Comparison of ENCODE assay signal across 1 cellular context in the genomic region with DNA sequence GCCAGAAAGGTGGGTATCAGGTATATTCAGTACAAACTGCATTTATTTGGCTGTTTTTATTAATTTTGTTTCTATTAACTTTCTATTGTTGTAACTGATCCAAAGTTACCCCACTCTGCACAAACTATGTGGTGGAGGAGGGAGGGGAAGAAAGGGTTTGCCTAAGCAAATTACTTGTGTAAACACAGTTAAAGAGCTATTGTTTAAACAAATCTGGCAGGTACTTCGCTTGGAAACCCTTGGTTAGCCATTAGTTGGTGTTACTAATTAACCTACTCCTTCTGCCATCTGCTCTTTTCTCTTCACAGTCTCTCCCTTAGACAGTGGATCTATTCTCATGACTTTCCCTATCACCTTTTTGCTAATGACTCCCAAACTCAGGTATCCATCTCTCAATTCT.
TF ChIP-seq lines count a peak whose summit lies in the region.

No MANE protein-coding gene starts in this region.

TF ChIP-seq in HepG2, 621 proteins besides CTCF, POLR2A, EP300 and RAD21 (continued from another document and continues in another):
- TF ChIP-seq RFXANK (CRISPR knock-in tag; IDR thresholded peaks at IDR 0.05): no peak
- 0 out of 2 replicates have a peak, but pooled peaks have one; percentile 43 for TF ChIP-seq KLF11 (CRISPR knock-in tag; IDR thresholded peaks at IDR 0.05)
- TF ChIP-seq ZNF224 (CRISPR knock-in tag; IDR thresholded peaks at IDR 0.05): no peak
- peak; percentile 49 for TF ChIP-seq CEBPG (CRISPR knock-in tag; IDR thresholded peaks at IDR 0.05)
- TF ChIP-seq ZFP82 (CRISPR knock-in tag; IDR thresholded peaks at IDR 0.05; ENCODE audit: borderline replicate concordance): no peak
- TF ChIP-seq KDM6A (CRISPR knock-in tag; IDR thresholded peaks at IDR 0.05; ENCODE audit: low read depth): no peak
- TF ChIP-seq, protein P1, sequence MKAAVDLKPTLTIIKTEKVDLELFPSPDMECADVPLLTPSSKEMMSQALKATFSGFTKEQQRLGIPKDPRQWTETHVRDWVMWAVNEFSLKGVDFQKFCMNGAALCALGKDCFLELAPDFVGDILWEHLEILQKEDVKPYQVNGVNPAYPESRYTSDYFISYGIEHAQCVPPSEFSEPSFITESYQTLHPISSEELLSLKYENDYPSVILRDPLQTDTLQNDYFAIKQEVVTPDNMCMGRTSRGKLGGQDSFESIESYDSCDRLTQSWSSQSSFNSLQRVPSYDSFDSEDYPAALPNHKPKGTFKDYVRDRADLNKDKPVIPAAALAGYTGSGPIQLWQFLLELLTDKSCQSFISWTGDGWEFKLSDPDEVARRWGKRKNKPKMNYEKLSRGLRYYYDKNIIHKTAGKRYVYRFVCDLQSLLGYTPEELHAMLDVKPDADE (CRISPR knock-in tag; IDR thresholded peaks at IDR 0.05): no peak
- no peak for TF ChIP-seq MXI1 (IDR thresholded peaks at IDR 0.05; ENCODE audit: borderline replicate concordance, low read depth, low read length)
- peak; percentile 94 for TF ChIP-seq SP5 (CRISPR knock-in tag; IDR thresholded peaks at IDR 0.05; ENCODE audit: borderline replicate concordance, low read depth)
- 0 out of 2 replicates have a peak, but pooled peaks have one; percentile 46 for TF ChIP-seq PPARG (CRISPR knock-in tag; conservative IDR thresholded peaks at IDR 0.05)
- no peak for TF ChIP-seq MED1 (CRISPR knock-in tag; IDR thresholded peaks at IDR 0.05)
- no peak for TF ChIP-seq GPN1 (CRISPR knock-in tag; IDR thresholded peaks at IDR 0.05; ENCODE audit: borderline replicate concordance)
- TF ChIP-seq KMT2A (CRISPR knock-in tag; IDR thresholded peaks at IDR 0.05): no peak
- no peak for TF ChIP-seq ZBTB2 (CRISPR knock-in tag; IDR thresholded peaks at IDR 0.05; ENCODE audit: low read depth)
- TF ChIP-seq ZMYM3 (CRISPR knock-in tag; IDR thresholded peaks at IDR 0.05): no peak
- no peak for TF ChIP-seq SKI (IDR thresholded peaks at IDR 0.05; ENCODE audit: partially characterized antibody)
- TF ChIP-seq ZFP36L1 (CRISPR knock-in tag; IDR thresholded peaks at IDR 0.05): no peak
- no peak for TF ChIP-seq NRL (CRISPR knock-in tag; IDR thresholded peaks at IDR 0.05; ENCODE audit: borderline replicate concordance)
- peak; percentile 57; the same call in 1 of the 2 replicates for TF ChIP-seq TARDBP (CRISPR knock-in tag; IDR thresholded peaks at IDR 0.05)
- TF ChIP-seq DNMT3B (CRISPR knock-in tag; conservative IDR thresholded peaks at IDR 0.05): no peak
- TF ChIP-seq FOXK1 (CRISPR knock-in tag; IDR thresholded peaks at IDR 0.05; ENCODE audit: borderline replicate concordance, low read depth): peak; percentile 47; the same call in 1 of the 2 replicates
- no peak for TF ChIP-seq ZNF737 (CRISPR knock-in tag; IDR thresholded peaks at IDR 0.05; ENCODE audit: borderline replicate concordance)
- no peak for TF ChIP-seq MBNL3 (CRISPR knock-in tag; conservative IDR thresholded peaks at IDR 0.05)
- TF ChIP-seq ZFP37 (CRISPR knock-in tag; IDR thresholded peaks at IDR 0.05; ENCODE audit: borderline replicate concordance): no peak
- TF ChIP-seq ISL2 (CRISPR knock-in tag; IDR thresholded peaks at IDR 0.05): peak; percentile 87
- TF ChIP-seq, protein P2, sequence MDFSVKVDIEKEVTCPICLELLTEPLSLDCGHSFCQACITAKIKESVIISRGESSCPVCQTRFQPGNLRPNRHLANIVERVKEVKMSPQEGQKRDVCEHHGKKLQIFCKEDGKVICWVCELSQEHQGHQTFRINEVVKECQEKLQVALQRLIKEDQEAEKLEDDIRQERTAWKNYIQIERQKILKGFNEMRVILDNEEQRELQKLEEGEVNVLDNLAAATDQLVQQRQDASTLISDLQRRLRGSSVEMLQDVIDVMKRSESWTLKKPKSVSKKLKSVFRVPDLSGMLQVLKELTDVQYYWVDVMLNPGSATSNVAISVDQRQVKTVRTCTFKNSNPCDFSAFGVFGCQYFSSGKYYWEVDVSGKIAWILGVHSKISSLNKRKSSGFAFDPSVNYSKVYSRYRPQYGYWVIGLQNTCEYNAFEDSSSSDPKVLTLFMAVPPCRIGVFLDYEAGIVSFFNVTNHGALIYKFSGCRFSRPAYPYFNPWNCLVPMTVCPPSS (IDR thresholded peaks at IDR 0.05): no peak
- TF ChIP-seq MLLT10 (CRISPR knock-in tag; IDR thresholded peaks at IDR 0.05): no peak
- TF ChIP-seq MBD4 (IDR thresholded peaks at IDR 0.05; ENCODE audit: borderline replicate concordance, low read length): peak; percentile 68; the same call in 1 of the 2 replicates
- TF ChIP-seq, protein P3, sequence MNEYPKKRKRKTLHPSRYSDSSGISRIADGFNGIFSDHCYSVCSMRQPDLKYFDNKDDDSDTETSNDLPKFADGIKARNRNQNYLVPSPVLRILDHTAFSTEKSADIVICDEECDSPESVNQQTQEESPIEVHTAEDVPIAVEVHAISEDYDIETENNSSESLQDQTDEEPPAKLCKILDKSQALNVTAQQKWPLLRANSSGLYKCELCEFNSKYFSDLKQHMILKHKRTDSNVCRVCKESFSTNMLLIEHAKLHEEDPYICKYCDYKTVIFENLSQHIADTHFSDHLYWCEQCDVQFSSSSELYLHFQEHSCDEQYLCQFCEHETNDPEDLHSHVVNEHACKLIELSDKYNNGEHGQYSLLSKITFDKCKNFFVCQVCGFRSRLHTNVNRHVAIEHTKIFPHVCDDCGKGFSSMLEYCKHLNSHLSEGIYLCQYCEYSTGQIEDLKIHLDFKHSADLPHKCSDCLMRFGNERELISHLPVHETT (CRISPR knock-in tag; conservative IDR thresholded peaks at IDR 0.05): no peak
- no peak for TF ChIP-seq HINFP (CRISPR knock-in tag; IDR thresholded peaks at IDR 0.05; ENCODE audit: low read depth)
- TF ChIP-seq ZNF12 (CRISPR knock-in tag; IDR thresholded peaks at IDR 0.05): no peak
- no peak for TF ChIP-seq YEATS2 (CRISPR knock-in tag; IDR thresholded peaks at IDR 0.05; ENCODE audit: borderline replicate concordance)
- no peak for TF ChIP-seq NPAS2 (CRISPR knock-in tag; IDR thresholded peaks at IDR 0.05; ENCODE audit: borderline replicate concordance)
- TF ChIP-seq AGO2 (optimal IDR thresholded peaks at IDR 0.05; ENCODE audit: low read depth, low read length): no peak
- no peak for TF ChIP-seq NFRKB (IDR thresholded peaks at IDR 0.05)
- no peak for TF ChIP-seq ZNF547 (CRISPR knock-in tag; IDR thresholded peaks at IDR 0.05)
- TF ChIP-seq RARG (CRISPR knock-in tag; IDR thresholded peaks at IDR 0.05; ENCODE audit: low read depth): no peak
- no peak for TF ChIP-seq ZNF354B (CRISPR knock-in tag; IDR thresholded peaks at IDR 0.05)
- TF ChIP-seq RERE (CRISPR knock-in tag; IDR thresholded peaks at IDR 0.05; ENCODE audit: low read depth): peak; percentile 91; the same call in 1 of the 2 replicates
- TF ChIP-seq ZNF83 (CRISPR knock-in tag; IDR thresholded peaks at IDR 0.05; ENCODE audit: borderline replicate concordance): no peak
- TF ChIP-seq ZNF138 (CRISPR knock-in tag; IDR thresholded peaks at IDR 0.05; ENCODE audit: low read depth): no peak
- TF ChIP-seq, protein P4, sequence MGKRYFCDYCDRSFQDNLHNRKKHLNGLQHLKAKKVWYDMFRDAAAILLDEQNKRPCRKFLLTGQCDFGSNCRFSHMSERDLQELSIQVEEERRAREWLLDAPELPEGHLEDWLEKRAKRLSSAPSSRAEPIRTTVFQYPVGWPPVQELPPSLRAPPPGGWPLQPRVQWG (CRISPR knock-in tag; IDR thresholded peaks at IDR 0.05; ENCODE audit: borderline replicate concordance, low read depth): no peak
- peak; percentile 54; the same call in 1 of the 2 replicates for TF ChIP-seq IRF2 (CRISPR knock-in tag; IDR thresholded peaks at IDR 0.05)
- no peak for TF ChIP-seq HNRNPLL (IDR thresholded peaks at IDR 0.05; ENCODE audit: low read depth, low read length, poor library complexity, severe bottlenecking)
- no peak for TF ChIP-seq ZNF34 (CRISPR knock-in tag; IDR thresholded peaks at IDR 0.05; ENCODE audit: borderline replicate concordance)
- no peak for TF ChIP-seq FOSL2 (CRISPR knock-in tag; IDR thresholded peaks at IDR 0.05)
- no peak for TF ChIP-seq BATF2 (CRISPR knock-in tag; IDR thresholded peaks at IDR 0.05)
- TF ChIP-seq KLF6 (CRISPR knock-in tag; IDR thresholded peaks at IDR 0.05): no peak
- TF ChIP-seq KLF13 (CRISPR knock-in tag; IDR thresholded peaks at IDR 0.05): no peak
